In the genomic region with DNA sequence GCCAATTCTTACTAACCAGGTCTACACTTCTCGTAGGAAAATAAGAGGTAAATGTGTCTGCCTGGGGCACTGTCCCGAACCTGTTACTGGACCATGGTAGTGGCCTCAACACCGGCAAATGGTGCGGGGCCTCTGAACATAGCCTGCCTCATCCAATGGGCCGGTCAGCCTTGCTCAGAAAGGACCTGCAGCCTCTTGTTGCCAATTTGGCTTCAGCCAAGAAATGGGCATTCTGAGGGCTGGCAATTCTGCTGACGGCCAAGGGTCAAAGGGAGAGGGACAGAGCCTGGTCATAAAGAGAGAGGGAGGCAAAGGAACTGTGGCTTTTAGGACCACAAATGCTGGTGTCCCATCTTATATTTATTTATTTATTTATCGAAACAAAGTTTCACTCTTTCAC, we compare ENCODE assay signal across 27 cellular contexts.
"Had no signal": no experiment of that assay in that cellular context is flagged by ENCODE, and none has a peak within 500 bp of the region (broad histone marks: within the 10 kb centered on the region; RNA-seq: fewer than 3 reads in every experiment).

No MANE protein-coding gene starts in this region.

- ATAC-seq: effector memory CD8-positive, alpha-beta T cell; esophagus mucosa; foreskin keratinocyte; gastrocnemius medialis; gastroesophageal sphincter; heart left ventricle had no signal

- H3K4me3 ChIP-seq: colonic mucosa, coronary artery, dorsolateral prefrontal cortex, esophagus muscularis mucosa, esophagus squamous epithelium, gastrocnemius medialis, gastroesophageal sphincter, heart left ventricle had no signal

- H3K27me3 ChIP-seq: colonic mucosa, esophagus muscularis mucosa, esophagus squamous epithelium, foreskin keratinocyte, gastroesophageal sphincter had no signal

- DNase-seq: colonic mucosa; cortex of kidney; dermis blood vessel endothelial cell; dorsolateral prefrontal cortex; effector CD4-positive, alpha-beta T cell; effector CD8-positive, alpha-beta T cell; effector memory CD4-positive, alpha-beta T cell; effector memory CD8-positive, alpha-beta T cell; endodermal cell; erythroblast; esophagus squamous epithelium; foreskin fibroblast; foreskin keratinocyte; foreskin melanocyte; gastrocnemius medialis; glutamatergic neuron; head of caudate nucleus; heart left ventricle had no signal

- H3K27ac ChIP-seq: colonic mucosa, coronary artery, dorsolateral prefrontal cortex, epithelial cell of prostate, esophagus muscularis mucosa, esophagus squamous epithelium, foreskin keratinocyte, gastrocnemius medialis, gastroesophageal sphincter, heart left ventricle had no signal

- H3K36me3 ChIP-seq: colonic mucosa, esophagus muscularis mucosa, esophagus squamous epithelium, gastrocnemius medialis, gastroesophageal sphincter, heart left ventricle had no signal

- FAIRE-seq: colon, endometrium, endothelial cell of umbilical vein, frontal cortex had no signal

- H3K4me1 ChIP-seq: colonic mucosa, esophagus muscularis mucosa, esophagus squamous epithelium, foreskin keratinocyte, gastrocnemius medialis, gastroesophageal sphincter, heart left ventricle had no signal

- H3K9me3 ChIP-seq: colonic mucosa, esophagus muscularis mucosa, esophagus squamous epithelium, gastrocnemius medialis, gastroesophageal sphincter, heart left ventricle had no signal
